ENCODE assay signal across 24 cellular contexts in genomic region chr14:94620597-94620996, GRCh38. TPM values are rescaled to one million over a fixed set of nuclear protein-coding genes. Genes with fewer than 3 reads are reported as not detected.
A peak's percentile ranks its signal among the peaks of the same experiment; 100 is the strongest.
DNase-seq lines count a peak whose midpoint lies in the region; ATAC-seq and TF ChIP-seq lines count a peak whose summit lies in the region.
"Had no signal": no experiment of that assay in that cellular context is flagged by ENCODE, and none has a peak within 500 bp of the region (broad histone marks: within the 10 kb centered on the region; RNA-seq: fewer than 3 reads in every experiment).

No MANE protein-coding gene starts in this region.

- H3K27ac Mint-ChIP-seq in MCF 10A (ENCODE audit: low read depth, unreplicated experiment) (peak overlapping the region; percentile 35), mesothelial cell of epicardium (no peak overlapping the region)
- H3K27ac Mint-ChIP-seq: CD14-positive monocyte; CD4-positive, alpha-beta T cell; CD8-positive, alpha-beta memory T cell; GM23338; HFFc6 had no signal

- TF ChIP-seq CTCF in MCF 10A (IDR thresholded peaks at IDR 0.05; ENCODE audit: unreplicated experiment) (no peak), breast epithelium (IDR thresholded peaks at IDR 0.05) (no peak), liver (IDR thresholded peaks at IDR 0.05; ENCODE audit: low read depth, low read length, missing input control) (no peak), mesothelial cell of epicardium (IDR thresholded peaks at IDR 0.05; ENCODE audit: unreplicated experiment) (no peak)

- TF ChIP-seq POLR2A in breast epithelium (IDR thresholded peaks at IDR 0.05) = no peak

- no peak for DNase-seq in MCF 10A (ENCODE audit: unreplicated experiment)
- no peak for DNase-seq in breast epithelium (ENCODE audit: low spot score in 2 of 2)
- DNase-seq in sciatic nerve (ENCODE audit: low spot score) = peak; percentile 42
- no peak for DNase-seq in NCI-H2196 (lab: John Stamatoyannopoulos, UW; ENCODE audit: unreplicated experiment)
- no peak for DNase-seq in mesothelial cell of epicardium (ENCODE audit: low spot score in 2 of 2, unreplicated experiment in 2 of 2)
- DNase-seq in MV-4-11 (lab: John Stamatoyannopoulos, UW) = no peak
- DNase-seq: 8988T; ACHN; AML-193; BE2C; CD4-positive, alpha-beta T cell; CD8-positive, alpha-beta memory T cell; DMS53; DMS79 treated with DMSO at 0.1 percent for 48 hours; GF-D8; HFFc6 had no signal

- no peak overlapping the region for H3K27ac ChIP-seq in breast epithelium
- peak overlapping the region; percentile 6 to 7 for H3K27ac ChIP-seq in liver (ENCODE audit: low read depth in 1 of 2, low read length in 2 of 2)
- H3K27ac ChIP-seq: A549; BLaER1 treated with 17β-estradiol and CSF1 and Interleukin-3, amounts not matched to agents 10 nM and 100 nM had no signal

- intact Hi-C loops in MCF 10A (cut with micrococcal nuclease) (no loop called here), breast epithelium (cut with DNase I; ENCODE audit: low total_unique reads) (no loop called here), sciatic nerve (cut with DNase I) (no loop called here)

- H3K36me3 Mint-ChIP-seq in MCF 10A (ENCODE audit: insufficient read depth, unreplicated experiment) = peaks cover 46% of the 10 kb centered on the region
- H3K36me3 Mint-ChIP-seq in mesothelial cell of epicardium = peaks cover 9% of the 10 kb centered on the region
- H3K36me3 Mint-ChIP-seq: CD14-positive monocyte; CD8-positive, alpha-beta memory T cell had no signal

- H3K27me3 ChIP-seq in breast epithelium = no peaks in the 10 kb centered on the region
- H3K27me3 ChIP-seq in liver (ENCODE audit: control insufficient read depth in 4 of 4, insufficient read depth in 4 of 4, low read length in 3 of 4) = no peaks in the 10 kb centered on the region
- H3K27me3 ChIP-seq: BE2C; BLaER1 treated with 17β-estradiol and CSF1 and Interleukin-3, amounts not matched to agents 10 nM and 100 nM had no signal

- H3K9ac ChIP-seq in liver (ENCODE audit: low read depth in 1 of 2, low read length in 2 of 2) = no peak overlapping the region
- H3K9ac ChIP-seq: BLaER1 treated with 17β-estradiol and CSF1 and Interleukin-3, amounts not matched to agents 10 nM and 100 nM had no signal

- H3K4me1 ChIP-seq in breast epithelium (no peaks in the 10 kb centered on the region), liver (ENCODE audit: control insufficient read depth in 4 of 4, insufficient read depth in 4 of 4, low read length in 3 of 4) (peaks cover 0 to 23% (median 7%) of the 10 kb centered on the region in 4 donors)
- H3K4me1 ChIP-seq: A549; BE2C; BLaER1 treated with 17β-estradiol and CSF1 and Interleukin-3, amounts not matched to agents 10 nM and 100 nM; HAP-1 had no signal

- H3K36me3 ChIP-seq in breast epithelium (no peaks in the 10 kb centered on the region), liver (ENCODE audit: control insufficient read depth in 4 of 4, insufficient read depth in 3 of 4, low read depth in 1 of 4, low read length in 3 of 4) (peaks cover 8 to 76% (median 64%) of the 10 kb centered on the region in 4 donors)
- H3K36me3 ChIP-seq: BE2C; BLaER1 treated with 17β-estradiol and CSF1 and Interleukin-3, amounts not matched to agents 10 nM and 100 nM; HAP-1 had no signal

- CTCF ChIA-PET in MCF 10A (lab: Yijun Ruan, JAX) = no interaction called here

- peaks cover 24 to 26% of the 10 kb centered on the region in 2 donors for H3K9me3 ChIP-seq in breast epithelium
- H3K9me3 ChIP-seq in liver (ENCODE audit: control insufficient read depth in 4 of 4, low read length in 3 of 4) = no peaks in the 10 kb centered on the region
- H3K9me3 ChIP-seq: BE2C, HAP-1 had no signal

- H3K27me3 Mint-ChIP-seq in MCF 10A (ENCODE audit: insufficient read depth, unreplicated experiment) (no peaks in the 10 kb centered on the region), mesothelial cell of epicardium (ENCODE audit: low read depth) (peaks cover 10% of the 10 kb centered on the region)

- no TSS peak for BruUV-seq in MCF 10A (replicated peaks; lab: Mats Ljungman, UMichigan)

- H3K4me3 ChIP-seq in breast epithelium (no peak overlapping the region), liver (ENCODE audit: low read depth in 1 of 3, low read length in 3 of 3) (no peak overlapping the region)
- H3K4me3 ChIP-seq: A549; BLaER1 treated with 17β-estradiol and CSF1 and Interleukin-3, amounts not matched to agents 10 nM and 100 nM; GM23338; HAP-1 had no signal

- H3K4me1 Mint-ChIP-seq in MCF 10A (ENCODE audit: insufficient read depth, unreplicated experiment) (no peaks in the 10 kb centered on the region), mesothelial cell of epicardium (no peaks in the 10 kb centered on the region)
- H3K4me1 Mint-ChIP-seq: CD14-positive monocyte; CD8-positive, alpha-beta memory T cell had no signal

- POLR2A ChIA-PET in MCF 10A (lab: Yijun Ruan, JAX) = interaction anchor here (0.9 kb wide), 1 partner anchor 9 kb away, joined by 3 read pairs; no protein-coding TSS in a partner anchor

- no peak overlapping the region for H3K4me3 Mint-ChIP-seq in MCF 10A (ENCODE audit: unreplicated experiment)
- no peak overlapping the region for H3K4me3 Mint-ChIP-seq in mesothelial cell of epicardium
- H3K4me3 Mint-ChIP-seq: CD14-positive monocyte; CD4-positive, alpha-beta T cell; CD8-positive, alpha-beta memory T cell; GM23338; HFFc6 had no signal

- peaks cover 44% of the 10 kb centered on the region for H3K9me3 Mint-ChIP-seq in MCF 10A (ENCODE audit: unreplicated experiment)
- peaks cover 42% of the 10 kb centered on the region for H3K9me3 Mint-ChIP-seq in mesothelial cell of epicardium
- H3K9me3 Mint-ChIP-seq: CD4-positive, alpha-beta T cell had no signal

- TF ChIP-seq RAD21 in liver (IDR thresholded peaks at IDR 0.05) = no peak

- 86% methylated on average over 6 of the region's 6 CpGs for WGBS in liver

- ATAC-seq in sciatic nerve = no peak
- ATAC-seq: A549, GM23338 had no signal

TF ChIP-seq in liver, 16 proteins besides CTCF, POLR2A, EP300 and RAD21 (continues in another document):
- no peak for TF ChIP-seq NR2F2 (IDR thresholded peaks at IDR 0.05)
- no peak for TF ChIP-seq FOXA1 (IDR thresholded peaks at IDR 0.05)
- TF ChIP-seq, protein P1, sequence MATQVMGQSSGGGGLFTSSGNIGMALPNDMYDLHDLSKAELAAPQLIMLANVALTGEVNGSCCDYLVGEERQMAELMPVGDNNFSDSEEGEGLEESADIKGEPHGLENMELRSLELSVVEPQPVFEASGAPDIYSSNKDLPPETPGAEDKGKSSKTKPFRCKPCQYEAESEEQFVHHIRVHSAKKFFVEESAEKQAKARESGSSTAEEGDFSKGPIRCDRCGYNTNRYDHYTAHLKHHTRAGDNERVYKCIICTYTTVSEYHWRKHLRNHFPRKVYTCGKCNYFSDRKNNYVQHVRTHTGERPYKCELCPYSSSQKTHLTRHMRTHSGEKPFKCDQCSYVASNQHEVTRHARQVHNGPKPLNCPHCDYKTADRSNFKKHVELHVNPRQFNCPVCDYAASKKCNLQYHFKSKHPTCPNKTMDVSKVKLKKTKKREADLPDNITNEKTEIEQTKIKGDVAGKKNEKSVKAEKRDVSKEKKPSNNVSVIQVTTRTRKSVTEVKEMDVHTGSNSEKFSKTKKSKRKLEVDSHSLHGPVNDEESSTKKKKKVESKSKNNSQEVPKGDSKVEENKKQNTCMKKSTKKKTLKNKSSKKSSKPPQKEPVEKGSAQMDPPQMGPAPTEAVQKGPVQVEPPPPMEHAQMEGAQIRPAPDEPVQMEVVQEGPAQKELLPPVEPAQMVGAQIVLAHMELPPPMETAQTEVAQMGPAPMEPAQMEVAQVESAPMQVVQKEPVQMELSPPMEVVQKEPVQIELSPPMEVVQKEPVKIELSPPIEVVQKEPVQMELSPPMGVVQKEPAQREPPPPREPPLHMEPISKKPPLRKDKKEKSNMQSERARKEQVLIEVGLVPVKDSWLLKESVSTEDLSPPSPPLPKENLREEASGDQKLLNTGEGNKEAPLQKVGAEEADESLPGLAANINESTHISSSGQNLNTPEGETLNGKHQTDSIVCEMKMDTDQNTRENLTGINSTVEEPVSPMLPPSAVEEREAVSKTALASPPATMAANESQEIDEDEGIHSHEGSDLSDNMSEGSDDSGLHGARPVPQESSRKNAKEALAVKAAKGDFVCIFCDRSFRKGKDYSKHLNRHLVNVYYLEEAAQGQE (IDR thresholded peaks at IDR 0.05) = no peak
- no peak for TF ChIP-seq FOXA2 (IDR thresholded peaks at IDR 0.05)
- TF ChIP-seq GABPA (IDR thresholded peaks at IDR 0.05 in 1 of 2, conservative IDR thresholded peaks at IDR 0.05 in 1 of 2) = no peak
- TF ChIP-seq HNF4A (conservative IDR thresholded peaks at IDR 0.05) = no peak
- TF ChIP-seq ZBTB33 (IDR thresholded peaks at IDR 0.05) = no peak
- no peak for TF ChIP-seq YY1 (IDR thresholded peaks at IDR 0.05)

RNA-seq across cellular contexts. Expression of gene SERPINA3, which starts 8.4 kb away (rescaled TPM):
- total RNA-seq in MCF 10A (2022) = 44.5 and 54.5 TPM in 2 replicates
- 1,000 to 10,000 TPM in 2 of 3 donors, 10 to 100 TPM in 1; 88.7 to 1,840 (median 1,497) TPM for total RNA-seq in breast epithelium
- total RNA-seq in liver = over 10,000 TPM in 1 of 2 donors, 1,000 to 10,000 TPM in 1; 2,087 to 17,984 TPM
- over 10,000 TPM; 11,518 to 14,500 TPM for polyA plus RNA-seq in liver
- 77.1 TPM for total RNA-seq in sciatic nerve
- 0.11 to 0.29 TPM in 2 of 3 replicates, not detected in the other for total RNA-seq in mesothelial cell of epicardium
- total RNA-seq: CD4-positive, alpha-beta T cell; CD8-positive, alpha-beta memory T cell; Daoy; G401; GM23338; HFFc6 had no signal
- polyA plus RNA-seq: CD14-positive monocyte; CD8-positive, alpha-beta memory T cell; GM23338 had no signal

RNA-seq across cellular contexts. Expression of gene SERPINA5, which starts 39.4 kb away (rescaled TPM):
- 0.35 TPM in 1 of 2 replicates, not detected in the other for total RNA-seq in MCF 10A (2022)
- 10 to 100 TPM in 2 of 3 donors, 1 to 10 TPM in 1; 4.3 to 32.9 (median 20.6) TPM for total RNA-seq in breast epithelium
- total RNA-seq in liver = 100 to 1,000 TPM in 1 of 2 donors, 10 to 100 TPM in 1; 45.7 to 250 TPM
- polyA plus RNA-seq in liver = 100 to 1,000 TPM in 1 of 2 donors, 10 to 100 TPM in 1; 37.0 to 122 TPM
- 8.8 TPM for total RNA-seq in sciatic nerve
- total RNA-seq in mesothelial cell of epicardium = 0.16 to 0.44 TPM (median 0.29 TPM) in 3 replicates
- total RNA-seq: CD4-positive, alpha-beta T cell; CD8-positive, alpha-beta memory T cell; G401; HFFc6 had no signal
- polyA plus RNA-seq: CD14-positive monocyte; CD8-positive, alpha-beta memory T cell had no signal

RNA-seq across cellular contexts. Expression of gene SERPINA4, which starts 59.4 kb away (rescaled TPM):
- total RNA-seq in MCF 10A (2022) (not detected in 2 replicates), breast epithelium (not detected), liver (100 to 1,000 TPM in 1 of 2 donors, 10 to 100 TPM in 1; 50.5 to 150 TPM), sciatic nerve (not detected), mesothelial cell of epicardium (not detected in 3 replicates)
- polyA plus RNA-seq in liver = 10 to 100 TPM; 67.6 to 80.3 TPM
- total RNA-seq: CD4-positive, alpha-beta T cell; CD8-positive, alpha-beta memory T cell; Daoy; G401; GM23338; HFFc6 had no signal
- polyA plus RNA-seq: CD14-positive monocyte; CD8-positive, alpha-beta memory T cell; GM23338 had no signal

Comparison
In these comparisons a context has a peak if more than half of its experiments do, and no peak if none do; other contexts are left out.
1. H3K27ac ChIP-seq: peak in liver (2 of 2); none in breast epithelium (0 of 2).
2. RNA of gene SERPINA3, which starts 8.4 kb away (total RNA-seq): 2,087 to 17,984 TPM in liver, 88.7 to 1,840 TPM in breast epithelium, 77.1 TPM in sciatic nerve (single experiment) and 44.5 to 54.5 TPM in MCF 10A; 0.11 to 0.29 TPM in mesothelial cell of epicardium; every median in the first group is over 10 times any median in the second.
3. RNA of gene SERPINA4, which starts 59.4 kb away (total RNA-seq): 50.5 to 150 TPM in liver; not detected in MCF 10A, not detected in breast epithelium, not detected in sciatic nerve (single experiment) and not detected in mesothelial cell of epicardium; every median in the first group is over 10 times any median in the second.